ENCODE assay signal across 9 cellular contexts in genomic region chr17:869567-870530, GRCh38.
DNase-seq lines count a peak whose midpoint lies in the region; ATAC-seq and TF ChIP-seq lines count a peak whose summit lies in the region.
"Had no signal": no experiment of that assay in that cellular context is flagged by ENCODE, and none has a peak within 500 bp of the region (broad histone marks: within the 10 kb centered on the region; RNA-seq: fewer than 3 reads in every experiment).

No MANE protein-coding gene starts in this region.

- ATAC-seq in left lung (peak; percentile 15), HG03175 (IDR thresholded peaks at IDR 0.05; ENCODE audit: unreplicated experiment) (no peak), GM18861 (IDR thresholded peaks at IDR 0.05; ENCODE audit: unreplicated experiment) (no peak)

- peak overlapping the region; percentile 28 for H2AFZ ChIP-seq in mammary epithelial cell (ENCODE audit: low read depth, low read length)

- H3K36me3 ChIP-seq in mammary epithelial cell (ENCODE audit: insufficient read depth, low read length) (peaks cover 4% of the 10 kb centered on the region), left lung (no peaks in the 10 kb centered on the region), thymus (ENCODE audit: control insufficient read depth, insufficient read depth) (no peaks in the 10 kb centered on the region)

- in situ Hi-C loops in mammary epithelial cell (cut with MboI; ENCODE audit: low sequenced_read_pairs in 2 of 2), result loop anchor here in 1 of 2 donors (10.0 kb wide), 1 partner anchor 105 kb away; the partner anchor contains the start of gene NXN

- H3K4me1 ChIP-seq in mammary epithelial cell (ENCODE audit: insufficient read depth, low read length), result peaks cover 17% of the 10 kb centered on the region
- no peaks in the 10 kb centered on the region for H3K4me1 ChIP-seq in left lung
- no peaks in the 10 kb centered on the region for H3K4me1 ChIP-seq in thymus (ENCODE audit: control insufficient read depth, insufficient read depth, low read length)

- H3K4me2 ChIP-seq in mammary epithelial cell (ENCODE audit: insufficient read depth, low read depth, low read length), result peak overlapping the region; percentile 77

- H3K27ac ChIP-seq in mammary epithelial cell (ENCODE audit: insufficient read depth, low read depth, low read length), result peak overlapping the region; percentile 89
- peak overlapping the region; percentile 50 to 51 for H3K27ac ChIP-seq in left lung
- H3K27ac ChIP-seq in thymus (ENCODE audit: low read depth), result peak overlapping the region; percentile 42

- intact Hi-C loops in mammary epithelial cell (cut with micrococcal nuclease), result loop anchor here (5.0 kb wide), 2 partner anchors 73 to 458 kb away; a partner anchor contains a TSS
- intact Hi-C loops in left lung (cut with DNase I), result no loop called here

- BruUV-seq in mammary epithelial cell (replicated peaks; lab: Mats Ljungman, UMichigan), result TSS peak; percentile 37

- H4K20me1 ChIP-seq in mammary epithelial cell (ENCODE audit: insufficient read depth, low read length), result no peaks in the 10 kb centered on the region

- DNase-seq in HK-2 (ENCODE audit: unreplicated experiment) (peak; percentile 74), mammary epithelial cell (peak; percentile 96), left lung (no peak), NCI-H2171 treated with DMSO at 0.1 percent for 48 hours (lab: John Stamatoyannopoulos, UW) (no peak), HuH-7.5 (ENCODE audit: low spot score) (no peak)
- DNase-seq: occipital lobe had no signal

- peak in 1 of 2 donors; percentile 8 for TF ChIP-seq CTCF in mammary epithelial cell (conservative IDR thresholded peaks at IDR 0.05 in 1 of 2, IDR thresholded peaks at IDR 0.05 in 1 of 2; ENCODE audit: extremely low read depth in 1 of 2, insufficient read depth in 1 of 2, low read depth in 1 of 2, low read length in 2 of 2)
- no peak for TF ChIP-seq CTCF in left lung (IDR thresholded peaks at IDR 0.05)

- peaks cover 82% of the 10 kb centered on the region for H3K79me2 ChIP-seq in mammary epithelial cell (ENCODE audit: insufficient read depth, low read length)

- H3K27me3 ChIP-seq in mammary epithelial cell (ENCODE audit: insufficient read depth, low read length), result no peaks in the 10 kb centered on the region
- no peaks in the 10 kb centered on the region for H3K27me3 ChIP-seq in left lung
- no peaks in the 10 kb centered on the region for H3K27me3 ChIP-seq in thymus (ENCODE audit: control insufficient read depth, insufficient read depth)

- H3K9me3 ChIP-seq in mammary epithelial cell (replicated peaks; ENCODE audit: insufficient read depth, low read length) (no peaks in the 10 kb centered on the region), left lung (no peaks in the 10 kb centered on the region), thymus (ENCODE audit: control insufficient read depth) (no peaks in the 10 kb centered on the region)

- CTCF ChIA-PET in mammary epithelial cell (lab: Charles Lee; ENCODE audit: low non-redundant PET), result interaction anchor here (0.6 kb wide), 1 partner anchor 110 kb away, joined by 24 read pairs; no protein-coding TSS in a partner anchor

- dilution Hi-C loops in mammary epithelial cell (cut with HindIII; ENCODE audit: low sequenced_read_pairs), result loop anchor here (5.0 kb wide), 1 partner anchor 73 kb away; no protein-coding TSS in a partner anchor

- peak overlapping the region; percentile 81 for H3K9ac ChIP-seq in mammary epithelial cell (ENCODE audit: insufficient read depth, low read length)

- H3K4me3 ChIP-seq in mammary epithelial cell (replicated peaks in 1 of 3; ENCODE audit: insufficient read depth in 1 of 3, low read depth in 2 of 3, low read length in 3 of 3) (peak overlapping the region; percentile 14 to 36 (median 30)), left lung (no peak overlapping the region), thymus (ENCODE audit: low read length) (no peak overlapping the region)

- 18% methylated on average over 28 of the region's 30 CpGs for WGBS in mammary epithelial cell (ENCODE audit: low coverage, missing lambda C conversion rate)
- WGBS in thymus, result 63% methylated on average over 30 of the region's 30 CpGs

Comparison
In these comparisons a context has a peak if more than half of its experiments do, and no peak if none do; other contexts are left out.
1. DNase-seq: peak in HK-2 (single experiment) and mammary epithelial cell (single experiment); none in left lung (0 of 2), NCI-H2171 treated with DMSO at 0.1 percent for 48 hours (single experiment) and HuH-7.5 (single experiment).
2. H3K4me3 ChIP-seq: peak in mammary epithelial cell (3 of 3); none in left lung (0 of 2) and thymus (single experiment).
3. Peak in every context shown above with its lines, with median percentiles within 50 percentile points of each other: H3K27ac ChIP-seq.